ENCODE assay signal across 1 cellular context in genomic region chr1:8661185-8662110, GRCh38.
TF ChIP-seq lines count a peak whose summit lies in the region.

No MANE protein-coding gene starts in this region.

TF ChIP-seq in GM12878, 131 proteins besides CTCF, POLR2A, EP300 and RAD21 (continued from another document and continues in another):
- TF ChIP-seq ELK1 (IDR thresholded peaks at IDR 0.05; ENCODE audit: low read depth, low read length), result no peak
- TF ChIP-seq IKZF2 (IDR thresholded peaks at IDR 0.05), result no peak; a peak in 2 of 4 replicates
- no peak for TF ChIP-seq KLF5 (IDR thresholded peaks at IDR 0.05; ENCODE audit: partially characterized antibody)
- TF ChIP-seq, protein P1, sequence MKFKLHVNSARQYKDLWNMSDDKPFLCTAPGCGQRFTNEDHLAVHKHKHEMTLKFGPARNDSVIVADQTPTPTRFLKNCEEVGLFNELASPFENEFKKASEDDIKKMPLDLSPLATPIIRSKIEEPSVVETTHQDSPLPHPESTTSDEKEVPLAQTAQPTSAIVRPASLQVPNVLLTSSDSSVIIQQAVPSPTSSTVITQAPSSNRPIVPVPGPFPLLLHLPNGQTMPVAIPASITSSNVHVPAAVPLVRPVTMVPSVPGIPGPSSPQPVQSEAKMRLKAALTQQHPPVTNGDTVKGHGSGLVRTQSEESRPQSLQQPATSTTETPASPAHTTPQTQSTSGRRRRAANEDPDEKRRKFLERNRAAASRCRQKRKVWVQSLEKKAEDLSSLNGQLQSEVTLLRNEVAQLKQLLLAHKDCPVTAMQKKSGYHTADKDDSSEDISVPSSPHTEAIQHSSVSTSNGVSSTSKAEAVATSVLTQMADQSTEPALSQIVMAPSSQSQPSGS (IDR thresholded peaks at IDR 0.05; ENCODE audit: low read length), result peak; percentile 81
- no peak for TF ChIP-seq YBX1 (IDR thresholded peaks at IDR 0.05)
- peak; percentile 77; the same call in 1 of the 2 replicates for TF ChIP-seq ATF7 (IDR thresholded peaks at IDR 0.05; ENCODE audit: low read depth)
- TF ChIP-seq SIN3A (IDR thresholded peaks at IDR 0.05; ENCODE audit: low read depth, low read length), result no peak
- TF ChIP-seq CHD2 (IDR thresholded peaks at IDR 0.05; ENCODE audit: borderline replicate concordance, low read depth, low read length), result no peak
- no peak for TF ChIP-seq SREBF2 (IDR thresholded peaks at IDR 0.05; ENCODE audit: low read length)
- no peak for TF ChIP-seq ESRRA (IDR thresholded peaks at IDR 0.05; ENCODE audit: low read length)
- no peak for TF ChIP-seq BHLHE40 (IDR thresholded peaks at IDR 0.05; ENCODE audit: borderline replicate concordance in 1 of 2, low read depth in 2 of 2, low read length in 1 of 2)
- TF ChIP-seq SMC3 (IDR thresholded peaks at IDR 0.05; ENCODE audit: borderline replicate concordance, low read length), result no peak
- TF ChIP-seq MTA3 (IDR thresholded peaks at IDR 0.05; ENCODE audit: borderline replicate concordance, low read length), result 0 out of 2 replicates have a peak, but pooled peaks have one; percentile 18
- no peak for TF ChIP-seq CEBPZ (IDR thresholded peaks at IDR 0.05; ENCODE audit: low read depth, low read length)
- no peak for TF ChIP-seq PAX8 (IDR thresholded peaks at IDR 0.05)
- no peak for TF ChIP-seq ZNF24 (IDR thresholded peaks at IDR 0.05)
- no peak for TF ChIP-seq GABPA (IDR thresholded peaks at IDR 0.05; ENCODE audit: low read depth)
- TF ChIP-seq TCF3 (IDR thresholded peaks at IDR 0.05; ENCODE audit: borderline replicate concordance, insufficient read depth, low read depth, low read length), result no peak
- TF ChIP-seq NR2C1 (IDR thresholded peaks at IDR 0.05), result no peak
- TF ChIP-seq YY1 (IDR thresholded peaks at IDR 0.05; ENCODE audit: low read depth, low read length), result no peak
- TF ChIP-seq, protein P2, sequence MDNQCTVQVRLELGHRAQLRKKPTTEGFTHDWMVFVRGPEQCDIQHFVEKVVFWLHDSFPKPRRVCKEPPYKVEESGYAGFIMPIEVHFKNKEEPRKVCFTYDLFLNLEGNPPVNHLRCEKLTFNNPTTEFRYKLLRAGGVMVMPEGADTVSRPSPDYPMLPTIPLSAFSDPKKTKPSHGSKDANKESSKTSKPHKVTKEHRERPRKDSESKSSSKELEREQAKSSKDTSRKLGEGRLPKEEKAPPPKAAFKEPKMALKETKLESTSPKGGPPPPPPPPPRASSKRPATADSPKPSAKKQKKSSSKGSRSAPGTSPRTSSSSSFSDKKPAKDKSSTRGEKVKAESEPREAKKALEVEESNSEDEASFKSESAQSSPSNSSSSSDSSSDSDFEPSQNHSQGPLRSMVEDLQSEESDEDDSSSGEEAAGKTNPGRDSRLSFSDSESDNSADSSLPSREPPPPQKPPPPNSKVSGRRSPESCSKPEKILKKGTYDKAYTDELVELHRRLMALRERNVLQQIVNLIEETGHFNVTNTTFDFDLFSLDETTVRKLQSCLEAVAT (IDR thresholded peaks at IDR 0.05), result peak; percentile 30; the same call in 1 of the 2 replicates
- no peak for TF ChIP-seq RAD51 (IDR thresholded peaks at IDR 0.05)
- TF ChIP-seq SPI1 (IDR thresholded peaks at IDR 0.05; ENCODE audit: borderline replicate concordance, insufficient read depth, low read depth, low read length), result 0 out of 2 replicates have a peak, but pooled peaks have one; percentile 12
- no peak for TF ChIP-seq CREB1 (IDR thresholded peaks at IDR 0.05; ENCODE audit: low read depth)
- no peak for TF ChIP-seq MYB (IDR thresholded peaks at IDR 0.05; ENCODE audit: borderline replicate concordance, low read depth, low read length)
- TF ChIP-seq ZNF687 (IDR thresholded peaks at IDR 0.05), result no peak
- TF ChIP-seq CHD1 (IDR thresholded peaks at IDR 0.05; ENCODE audit: low read depth, low read length), result no peak
- no peak for TF ChIP-seq EZH2 (IDR thresholded peaks at IDR 0.05; ENCODE audit: borderline replicate concordance, control insufficient read depth, low read depth, low read length)
- TF ChIP-seq RFX5 (IDR thresholded peaks at IDR 0.05; ENCODE audit: low read depth, low read length), result no peak
- peak; percentile 30 for TF ChIP-seq MEF2B (IDR thresholded peaks at IDR 0.05; ENCODE audit: partially characterized antibody, poor library complexity, severe bottlenecking)
- TF ChIP-seq, protein P3, sequence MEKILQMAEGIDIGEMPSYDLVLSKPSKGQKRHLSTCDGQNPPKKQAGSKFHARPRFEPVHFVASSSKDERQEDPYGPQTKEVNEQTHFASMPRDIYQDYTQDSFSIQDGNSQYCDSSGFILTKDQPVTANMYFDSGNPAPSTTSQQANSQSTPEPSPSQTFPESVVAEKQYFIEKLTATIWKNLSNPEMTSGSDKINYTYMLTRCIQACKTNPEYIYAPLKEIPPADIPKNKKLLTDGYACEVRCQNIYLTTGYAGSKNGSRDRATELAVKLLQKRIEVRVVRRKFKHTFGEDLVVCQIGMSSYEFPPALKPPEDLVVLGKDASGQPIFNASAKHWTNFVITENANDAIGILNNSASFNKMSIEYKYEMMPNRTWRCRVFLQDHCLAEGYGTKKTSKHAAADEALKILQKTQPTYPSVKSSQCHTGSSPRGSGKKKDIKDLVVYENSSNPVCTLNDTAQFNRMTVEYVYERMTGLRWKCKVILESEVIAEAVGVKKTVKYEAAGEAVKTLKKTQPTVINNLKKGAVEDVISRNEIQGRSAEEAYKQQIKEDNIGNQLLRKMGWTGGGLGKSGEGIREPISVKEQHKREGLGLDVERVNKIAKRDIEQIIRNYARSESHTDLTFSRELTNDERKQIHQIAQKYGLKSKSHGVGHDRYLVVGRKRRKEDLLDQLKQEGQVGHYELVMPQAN (conservative IDR thresholded peaks at IDR 0.05), result no peak
- no peak for TF ChIP-seq ZSCAN29 (IDR thresholded peaks at IDR 0.05)
- no peak for TF ChIP-seq RELA (IDR thresholded peaks at IDR 0.05; ENCODE audit: borderline replicate concordance, partially characterized antibody)
- TF ChIP-seq, protein P4, sequence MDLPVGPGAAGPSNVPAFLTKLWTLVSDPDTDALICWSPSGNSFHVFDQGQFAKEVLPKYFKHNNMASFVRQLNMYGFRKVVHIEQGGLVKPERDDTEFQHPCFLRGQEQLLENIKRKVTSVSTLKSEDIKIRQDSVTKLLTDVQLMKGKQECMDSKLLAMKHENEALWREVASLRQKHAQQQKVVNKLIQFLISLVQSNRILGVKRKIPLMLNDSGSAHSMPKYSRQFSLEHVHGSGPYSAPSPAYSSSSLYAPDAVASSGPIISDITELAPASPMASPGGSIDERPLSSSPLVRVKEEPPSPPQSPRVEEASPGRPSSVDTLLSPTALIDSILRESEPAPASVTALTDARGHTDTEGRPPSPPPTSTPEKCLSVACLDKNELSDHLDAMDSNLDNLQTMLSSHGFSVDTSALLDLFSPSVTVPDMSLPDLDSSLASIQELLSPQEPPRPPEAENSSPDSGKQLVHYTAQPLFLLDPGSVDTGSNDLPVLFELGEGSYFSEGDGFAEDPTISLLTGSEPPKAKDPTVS (IDR thresholded peaks at IDR 0.05; ENCODE audit: low read depth, low read length), result no peak
- TF ChIP-seq JUNB (IDR thresholded peaks at IDR 0.05), result peak; percentile 67
- TF ChIP-seq SMAD5 (IDR thresholded peaks at IDR 0.05; ENCODE audit: low read depth), result no peak
- no peak for TF ChIP-seq STAT1 (conservative IDR thresholded peaks at IDR 0.05)
- TF ChIP-seq CHD4 (IDR thresholded peaks at IDR 0.05), result no peak
- TF ChIP-seq SP1 (IDR thresholded peaks at IDR 0.05; ENCODE audit: low read depth, low read length), result no peak
- TF ChIP-seq USF1 (IDR thresholded peaks at IDR 0.05; ENCODE audit: borderline replicate concordance, extremely low read length, insufficient read depth, low read depth, low read length), result no peak
- TF ChIP-seq NFXL1 (IDR thresholded peaks at IDR 0.05; ENCODE audit: borderline replicate concordance), result no peak
- TF ChIP-seq NR2C2 (IDR thresholded peaks at IDR 0.05; ENCODE audit: borderline replicate concordance, control insufficient read depth, insufficient read length, low read depth), result no peak
- no peak for TF ChIP-seq NRF1 (conservative IDR thresholded peaks at IDR 0.05; ENCODE audit: low read depth, low read length)
- TF ChIP-seq, protein P5, sequence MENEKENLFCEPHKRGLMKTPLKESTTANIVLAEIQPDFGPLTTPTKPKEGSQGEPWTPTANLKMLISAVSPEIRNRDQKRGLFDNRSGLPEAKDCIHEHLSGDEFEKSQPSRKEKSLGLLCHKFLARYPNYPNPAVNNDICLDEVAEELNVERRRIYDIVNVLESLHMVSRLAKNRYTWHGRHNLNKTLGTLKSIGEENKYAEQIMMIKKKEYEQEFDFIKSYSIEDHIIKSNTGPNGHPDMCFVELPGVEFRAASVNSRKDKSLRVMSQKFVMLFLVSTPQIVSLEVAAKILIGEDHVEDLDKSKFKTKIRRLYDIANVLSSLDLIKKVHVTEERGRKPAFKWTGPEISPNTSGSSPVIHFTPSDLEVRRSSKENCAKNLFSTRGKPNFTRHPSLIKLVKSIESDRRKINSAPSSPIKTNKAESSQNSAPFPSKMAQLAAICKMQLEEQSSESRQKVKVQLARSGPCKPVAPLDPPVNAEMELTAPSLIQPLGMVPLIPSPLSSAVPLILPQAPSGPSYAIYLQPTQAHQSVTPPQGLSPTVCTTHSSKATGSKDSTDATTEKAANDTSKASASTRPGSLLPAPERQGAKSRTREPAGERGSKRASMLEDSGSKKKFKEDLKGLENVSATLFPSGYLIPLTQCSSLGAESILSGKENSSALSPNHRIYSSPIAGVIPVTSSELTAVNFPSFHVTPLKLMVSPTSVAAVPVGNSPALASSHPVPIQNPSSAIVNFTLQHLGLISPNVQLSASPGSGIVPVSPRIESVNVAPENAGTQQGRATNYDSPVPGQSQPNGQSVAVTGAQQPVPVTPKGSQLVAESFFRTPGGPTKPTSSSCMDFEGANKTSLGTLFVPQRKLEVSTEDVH (IDR thresholded peaks at IDR 0.05; ENCODE audit: low read depth, partially characterized antibody), result no peak
- TF ChIP-seq FOXM1 (IDR thresholded peaks at IDR 0.05; ENCODE audit: low read depth, low read length), result no peak
- 0 out of 2 replicates have a peak, but pooled peaks have one; percentile 52 for TF ChIP-seq HDGF (IDR thresholded peaks at IDR 0.05)
- TF ChIP-seq HDAC2 (IDR thresholded peaks at IDR 0.05), result no peak
- peak; percentile 72 for TF ChIP-seq NFIC (IDR thresholded peaks at IDR 0.05; ENCODE audit: low read depth, low read length)
- TF ChIP-seq NFYA (IDR thresholded peaks at IDR 0.05; ENCODE audit: borderline replicate concordance, low read depth, low read length), result no peak
- TF ChIP-seq FOS (IDR thresholded peaks at IDR 0.05; ENCODE audit: borderline replicate concordance, extremely low read depth, insufficient read length), result no peak
